In genomic region chr1:203288351-203288894, GRCh38 we compare ENCODE assay signal across 12 cellular contexts. TPM values are rescaled to one million over a fixed set of nuclear protein-coding genes. Genes with fewer than 3 reads are reported as not detected.
DNase-seq lines count a peak whose midpoint lies in the region; ATAC-seq, FAIRE-seq and TF ChIP-seq lines count a peak whose summit lies in the region.
"Had no signal": no experiment of that assay in that cellular context is flagged by ENCODE, and none has a peak within 500 bp of the region (broad histone marks: within the 10 kb centered on the region; RNA-seq: fewer than 3 reads in every experiment).

No MANE protein-coding gene starts in this region.

- H3K4me1 Mint-ChIP-seq in effector memory CD8-positive, alpha-beta T cell (ENCODE audit: low read depth in 2 of 2): peaks cover 48 to 58% of the 10 kb centered on the region in 2 donors

- no peak for FAIRE-seq in small intestine (lab: Jason Lieb, UNC)
- FAIRE-seq: A204.1, colon had no signal

- no peak overlapping the region for H2BK5ac ChIP-seq in trophoblast cell (ENCODE audit: low read depth, low read length, poor library complexity)

- H3K9me3 Mint-ChIP-seq in effector memory CD8-positive, alpha-beta T cell: no peaks in the 10 kb centered on the region

- no peak overlapping the region for H3K4ac ChIP-seq in trophoblast cell (ENCODE audit: low read depth, low read length)

- H2AFZ ChIP-seq in trophoblast cell (ENCODE audit: insufficient read depth, low read length, poor library complexity): no peak overlapping the region

- H2AK5ac ChIP-seq in trophoblast cell (ENCODE audit: low read length): no peak overlapping the region

- ATAC-seq in effector memory CD8-positive, alpha-beta T cell (replicated peaks): no peak
- no peak for ATAC-seq in SK-N-SH treated with all-trans-retinoic acid at 6 μM for 48 hours

- H3K36me3 ChIP-seq in small intestine (ENCODE audit: control insufficient read depth in 2 of 2, insufficient read depth in 2 of 2, low read length in 2 of 2): no peaks in the 10 kb centered on the region
- no peaks in the 10 kb centered on the region for H3K36me3 ChIP-seq in trophoblast cell (ENCODE audit: control insufficient read depth in 1 of 2, insufficient read depth in 2 of 2, low read length in 2 of 2)

- no peaks in the 10 kb centered on the region for H3K79me1 ChIP-seq in trophoblast cell (ENCODE audit: low read length)

- H3K14ac ChIP-seq in trophoblast cell (ENCODE audit: low read length): no peak overlapping the region

- no peak overlapping the region for H4K12ac ChIP-seq in trophoblast cell (ENCODE audit: low read depth, low read length)

- H3K79me2 ChIP-seq in trophoblast cell (ENCODE audit: control insufficient read depth, insufficient read depth, low read length, poor library complexity): no peaks in the 10 kb centered on the region

- no peak overlapping the region for H3K18ac ChIP-seq in trophoblast cell (ENCODE audit: low read length)

- no peak overlapping the region for H3K4me3 ChIP-seq in small intestine (ENCODE audit: low read depth in 1 of 2, low read length in 2 of 2)
- no peak overlapping the region for H3K4me3 ChIP-seq in trophoblast cell (ENCODE audit: low read depth, low read length)

- H3K36me3 Mint-ChIP-seq in effector memory CD8-positive, alpha-beta T cell (ENCODE audit: insufficient read depth): peaks cover 38% of the 10 kb centered on the region

- 15 to 55% (median 31%) methylated on average over 10 of the region's 10 CpGs for WGBS in small intestine, 3 donors
- WGBS in trophoblast cell (ENCODE audit: extremely low coverage, insufficient coverage, insufficient read length): no CpG with 5 or more reads among the region's 10 CpGs

- H4K8ac ChIP-seq in trophoblast cell (ENCODE audit: low read depth, low read length): no peak overlapping the region

- H3K9me3 ChIP-seq in small intestine (ENCODE audit: control insufficient read depth, low read depth): no peaks in the 10 kb centered on the region
- no peaks in the 10 kb centered on the region for H3K9me3 ChIP-seq in trophoblast cell (ENCODE audit: insufficient read depth, low read depth, low read length)

- no peak overlapping the region for H3K23ac ChIP-seq in trophoblast cell (ENCODE audit: low read length)

- H3K4me3 Mint-ChIP-seq in effector memory CD8-positive, alpha-beta T cell: peak overlapping the region; percentile 73 to 83

- H3K4me2 ChIP-seq in trophoblast cell (ENCODE audit: low read length): no peak overlapping the region

- H3K4me1 ChIP-seq in small intestine (ENCODE audit: control insufficient read depth in 2 of 2, insufficient read depth in 1 of 2, low read depth in 1 of 2, low read length in 1 of 2): peaks cover 37 to 38% of the 10 kb centered on the region in 2 donors
- H3K4me1 ChIP-seq in trophoblast cell (ENCODE audit: control insufficient read depth in 1 of 2, insufficient read depth in 2 of 2, low read length in 2 of 2): peaks cover 10 to 22% of the 10 kb centered on the region in 2 experiments

- H4K91ac ChIP-seq in trophoblast cell (ENCODE audit: low read depth, low read length): no peak overlapping the region

- peak overlapping the region; percentile 82 to 99 for H3K27ac ChIP-seq in small intestine (ENCODE audit: low read depth in 1 of 2, low read length in 1 of 2)
- no peak overlapping the region for H3K27ac ChIP-seq in trophoblast cell (ENCODE audit: low read depth, low read length)

- no peak overlapping the region for H2BK12ac ChIP-seq in trophoblast cell (ENCODE audit: low read length)

- H3K9ac ChIP-seq in trophoblast cell (ENCODE audit: low read length): no peak overlapping the region

- H3K27ac Mint-ChIP-seq in effector memory CD8-positive, alpha-beta T cell: peak overlapping the region; percentile 99

- H2BK120ac ChIP-seq in trophoblast cell (ENCODE audit: insufficient read depth, low read length, poor library complexity): no peak overlapping the region

- DNase-seq in NCI-H1092 treated with DMSO at 0.1 percent for 48 hours (lab: John Stamatoyannopoulos, UW) (peak; percentile 27), NCI-H1092 (lab: John Stamatoyannopoulos, UW) (no peak), NCI-H524 treated with DMSO at 0.1 percent for 48 hours (lab: John Stamatoyannopoulos, UW) (peak; percentile 18), small intestine (peak; percentile 76), mucosa of gallbladder (ENCODE audit: low spot score) (no peak), trophoblast cell (no peak)
- DNase-seq in effector memory CD8-positive, alpha-beta T cell: no peak
- DNase-seq: kidney glomerular epithelial cell, NCI-H1930 had no signal

- no peaks in the 10 kb centered on the region for H3K27me3 ChIP-seq in small intestine (ENCODE audit: control insufficient read depth in 2 of 2, insufficient read depth in 2 of 2, low read length in 2 of 2)
- no peaks in the 10 kb centered on the region for H3K27me3 ChIP-seq in trophoblast cell (ENCODE audit: insufficient read depth, low read length)

- no peaks in the 10 kb centered on the region for H3K27me3 Mint-ChIP-seq in effector memory CD8-positive, alpha-beta T cell

TF ChIP-seq in SK-N-SH treated with all-trans-retinoic acid at 6 μM for 48 hours, 23 proteins besides CTCF, POLR2A, EP300 and RAD21:
- TF ChIP-seq POU6F1 (CRISPR knock-in tag; IDR thresholded peaks at IDR 0.05; ENCODE audit: borderline replicate concordance, low read depth): no peak
- TF ChIP-seq TOX (CRISPR knock-in tag; IDR thresholded peaks at IDR 0.05; ENCODE audit: borderline replicate concordance): no peak
- no peak for TF ChIP-seq RARB (CRISPR knock-in tag; IDR thresholded peaks at IDR 0.05)

RNA-seq across cellular contexts. Expression of gene BTG2, which starts 16.9 kb away (rescaled TPM):
- 100 to 1,000 TPM in 1 of 3 donors, 10 to 100 TPM in 2; 15.9 to 101 (median 23.5) TPM for polyA plus RNA-seq in small intestine
- total RNA-seq in mucosa of gallbladder: 111 TPM
- polyA plus RNA-seq in trophoblast cell (2013): 28.9 and 30.4 TPM in 2 replicates

RNA-seq across cellular contexts. Expression of gene CHIT1, which starts 59.0 kb away (rescaled TPM):
- under 1 TPM in 1 of 3 donors, not detected in 2; 0.43 TPM for polyA plus RNA-seq in small intestine
- 0.06 TPM for total RNA-seq in mucosa of gallbladder
- polyA plus RNA-seq in trophoblast cell (2013): not detected in 2 replicates

Comparison
In these comparisons a context has a peak if more than half of its experiments do, and no peak if none do; other contexts are left out.
1. DNase-seq: peak in NCI-H1092 treated with DMSO at 0.1 percent for 48 hours (single experiment), NCI-H524 treated with DMSO at 0.1 percent for 48 hours (single experiment) and small intestine (single experiment); none in NCI-H1092 (single experiment), effector memory CD8-positive, alpha-beta T cell (0 of 3), mucosa of gallbladder (single experiment) and trophoblast cell (0 of 2).